ENCODE assay signal across 8 cellular contexts in the genomic region with DNA sequence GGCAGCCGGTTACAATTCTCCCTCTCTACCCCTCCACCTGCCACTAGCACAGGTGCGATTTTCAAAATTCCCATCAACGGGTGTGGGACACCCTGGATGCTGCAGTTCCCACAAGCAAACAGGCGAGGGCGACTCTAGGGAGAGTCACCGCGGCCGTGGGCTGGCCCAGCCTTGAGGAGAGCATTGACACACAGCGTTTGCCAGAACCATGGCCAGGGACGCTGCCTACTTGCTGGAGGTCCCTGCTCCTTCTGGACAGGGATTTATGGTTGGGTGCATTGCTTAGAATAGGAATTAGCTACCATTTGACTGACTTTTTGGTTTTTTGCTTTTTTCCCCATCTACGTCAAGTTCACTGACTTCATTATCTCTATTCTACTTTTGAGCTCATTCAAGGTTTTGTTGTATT. TPM values are rescaled to one million over a fixed set of nuclear protein-coding genes. Genes with fewer than 3 reads are reported as not detected.
DNase-seq lines count a peak whose midpoint lies in the region; ATAC-seq and TF ChIP-seq lines count a peak whose summit lies in the region.

No MANE protein-coding gene starts in this region.

- no peaks in the 10 kb centered on the region for H3K9me3 Mint-ChIP-seq in natural killer cell treated with Interleukin-12 subunit alpha and Interleukin-12 subunit beta and Interleukin-15 and Interleukin-18, amount 100 ng/mL, for 72 hours

- no peaks in the 10 kb centered on the region for H3K36me3 Mint-ChIP-seq in natural killer cell treated with Interleukin-12 subunit alpha and Interleukin-12 subunit beta and Interleukin-15 and Interleukin-18, amount 100 ng/mL, for 72 hours

- H3K27me3 ChIP-seq in thyroid gland: no peaks in the 10 kb centered on the region
- H3K27me3 ChIP-seq in MG63: no peaks in the 10 kb centered on the region

- TF ChIP-seq POLR2A in thyroid gland (IDR thresholded peaks at IDR 0.05): no peak

- H3K36me3 ChIP-seq in thyroid gland: no peaks in the 10 kb centered on the region
- no peaks in the 10 kb centered on the region for H3K36me3 ChIP-seq in MG63

- no peak overlapping the region for H3K4me3 ChIP-seq in epithelial cell of proximal tubule (ENCODE audit: low read depth, low read length)
- no peak overlapping the region for H3K4me3 ChIP-seq in thyroid gland (replicated peaks in 1 of 3)
- H3K4me3 ChIP-seq in MG63: no peak overlapping the region

- TF ChIP-seq CTCF in epithelial cell of proximal tubule (conservative IDR thresholded peaks at IDR 0.05; ENCODE audit: low read depth, low read length) (peak; percentile 88), thyroid gland (IDR thresholded peaks at IDR 0.05) (peak; percentile 56 to 87 (median 79))

- ATAC-seq in natural killer cell treated with Interleukin-12 subunit alpha and Interleukin-12 subunit beta and Interleukin-15 and Interleukin-18, amount 100 ng/mL, for 72 hours: peak; percentile 71 to 83

- H3K9me3 ChIP-seq in thyroid gland (no peaks in the 10 kb centered on the region), MG63 (no peaks in the 10 kb centered on the region)

- DNase-seq in AG20443 (ENCODE audit: low spot score) (peak; percentile 88), H4 (ENCODE audit: low spot score) (peak; percentile 72), NCI-H748 treated with DMSO at 0.1 percent for 48 hours (lab: John Stamatoyannopoulos, UW) (peak; percentile 36), epithelial cell of proximal tubule (ENCODE audit: low read depth) (no peak), thyroid gland (peak; percentile 72 to 82), MG63 (no peak)
- DNase-seq in activated CD8-positive, alpha-beta memory T cell treated with anti-CD3 and anti-CD28 coated beads for 48 hours (ENCODE audit: low read depth in 2 of 3, low spot score in 2 of 3): peak; percentile 11 to 32 (median 18)
- peak; percentile 71 for DNase-seq in natural killer cell treated with Interleukin-12 subunit alpha and Interleukin-12 subunit beta and Interleukin-15 and Interleukin-18, amount 100 ng/mL, for 72 hours (ENCODE audit: low spot score)

- WGBS in thyroid gland, 2 donors: 15 to 22% methylated on average over 11 of the region's 11 CpGs

- peaks cover 0 to 23% of the 10 kb centered on the region in 2 donors for H3K4me1 ChIP-seq in thyroid gland

- H3K27ac Mint-ChIP-seq in natural killer cell treated with Interleukin-12 subunit alpha and Interleukin-12 subunit beta and Interleukin-15 and Interleukin-18, amount 100 ng/mL, for 72 hours: no peak overlapping the region

- peaks cover 5 to 6% of the 10 kb centered on the region in 2 donors for H3K27me3 Mint-ChIP-seq in natural killer cell treated with Interleukin-12 subunit alpha and Interleukin-12 subunit beta and Interleukin-15 and Interleukin-18, amount 100 ng/mL, for 72 hours

- no peak overlapping the region for H3K27ac ChIP-seq in thyroid gland

- intact Hi-C loops in thyroid gland (cut with DNase I): loop anchor here (2.0 kb wide), 1 partner anchor 43 kb away; no protein-coding TSS in a partner anchor

- H3K4me3 Mint-ChIP-seq in natural killer cell treated with Interleukin-12 subunit alpha and Interleukin-12 subunit beta and Interleukin-15 and Interleukin-18, amount 100 ng/mL, for 72 hours: no peak overlapping the region

- H3K4me1 Mint-ChIP-seq in natural killer cell treated with Interleukin-12 subunit alpha and Interleukin-12 subunit beta and Interleukin-15 and Interleukin-18, amount 100 ng/mL, for 72 hours (ENCODE audit: low read depth in 2 of 2): no peaks in the 10 kb centered on the region

RNA-seq across cellular contexts. Expression of a gene that starts 19.0 kb away (rescaled TPM):
- 1.2 and 4.0 TPM in 2 replicates for total RNA-seq in H4 (2014; rRNA removed; shearing (Covaris generic))
- 277 and 503 TPM in 2 replicates for total RNA-seq in epithelial cell of proximal tubule
- total RNA-seq in natural killer cell treated with Interleukin-12 subunit alpha and Interleukin-12 subunit beta and Interleukin-15 and Interleukin-18, amount 100 ng/mL, for 72 hours: not detected
- 100 to 1,000 TPM; 178 to 301 (median 196) TPM for total RNA-seq in thyroid gland
- total RNA-seq in MG63 (2014; rRNA removed; shearing (Covaris generic); ENCODE audit: low replicate concordance): not detected in 2 replicates

RNA-seq across cellular contexts. Expression of a gene that starts 30.6 kb away (rescaled TPM):
- 0.48 and 3.3 TPM in 2 replicates for total RNA-seq in H4 (2014; rRNA removed; shearing (Covaris generic))
- total RNA-seq in epithelial cell of proximal tubule: 8.4 and 13.7 TPM in 2 replicates
- not detected for total RNA-seq in natural killer cell treated with Interleukin-12 subunit alpha and Interleukin-12 subunit beta and Interleukin-15 and Interleukin-18, amount 100 ng/mL, for 72 hours
- total RNA-seq in thyroid gland: 10 to 100 TPM in 2 of 4 donors, 1 to 10 TPM in 2; 3.8 to 16.3 (median 9.6) TPM
- total RNA-seq in MG63 (2014; rRNA removed; shearing (Covaris generic); ENCODE audit: low replicate concordance): not detected in 2 replicates

RNA-seq across cellular contexts. Expression of a gene that starts 41.7 kb away (rescaled TPM):
- not detected in 2 replicates for total RNA-seq in H4 (2014; rRNA removed; shearing (Covaris generic))
- 29.7 and 85.9 TPM in 2 replicates for total RNA-seq in epithelial cell of proximal tubule
- not detected for total RNA-seq in natural killer cell treated with Interleukin-12 subunit alpha and Interleukin-12 subunit beta and Interleukin-15 and Interleukin-18, amount 100 ng/mL, for 72 hours
- total RNA-seq in thyroid gland: 100 to 1,000 TPM; 249 to 330 (median 288) TPM
- not detected in 2 replicates for total RNA-seq in MG63 (2014; rRNA removed; shearing (Covaris generic); ENCODE audit: low replicate concordance)

RNA-seq across cellular contexts. Expression of a gene that starts 49.2 kb away (rescaled TPM):
- 0.21 TPM in 1 of 2 replicates, not detected in the other for total RNA-seq in H4 (2014; rRNA removed; shearing (Covaris generic))
- total RNA-seq in epithelial cell of proximal tubule (not detected in 2 replicates), thyroid gland (not detected)
- not detected for total RNA-seq in natural killer cell treated with Interleukin-12 subunit alpha and Interleukin-12 subunit beta and Interleukin-15 and Interleukin-18, amount 100 ng/mL, for 72 hours
- not detected in 2 replicates for total RNA-seq in MG63 (2014; rRNA removed; shearing (Covaris generic); ENCODE audit: low replicate concordance)

Comparison
In these comparisons a context has a peak if more than half of its experiments do, and no peak if none do; other contexts are left out.
1. DNase-seq: peak in AG20443 (single experiment), H4 (single experiment), NCI-H748 treated with DMSO at 0.1 percent for 48 hours (single experiment), activated CD8-positive, alpha-beta memory T cell treated with anti-CD3 and anti-CD28 coated beads for 48 hours (3 of 3), natural killer cell treated with Interleukin-12 subunit alpha and Interleukin-12 subunit beta and Interleukin-15 and Interleukin-18, amount 100 ng/mL, for 72 hours (single experiment) and thyroid gland (2 of 2); none in epithelial cell of proximal tubule (single experiment) and MG63 (single experiment).
2. RNA of a gene that starts 19.0 kb away (total RNA-seq): 277 to 503 TPM in epithelial cell of proximal tubule and 178 to 301 TPM in thyroid gland; 1.2 to 4.0 TPM in H4, not detected in natural killer cell treated with Interleukin-12 subunit alpha and Interleukin-12 subunit beta and Interleukin-15 and Interleukin-18, amount 100 ng/mL, for 72 hours and not detected in MG63; every median in the first group is over 10 times any median in the second.
3. RNA of a gene that starts 41.7 kb away (total RNA-seq): 249 to 330 TPM in thyroid gland and 29.7 to 85.9 TPM in epithelial cell of proximal tubule; not detected in H4, not detected in natural killer cell treated with Interleukin-12 subunit alpha and Interleukin-12 subunit beta and Interleukin-15 and Interleukin-18, amount 100 ng/mL, for 72 hours and not detected in MG63; every median in the first group is over 10 times any median in the second.